ENCODE assay signal across 16 cellular contexts in the genomic region with DNA sequence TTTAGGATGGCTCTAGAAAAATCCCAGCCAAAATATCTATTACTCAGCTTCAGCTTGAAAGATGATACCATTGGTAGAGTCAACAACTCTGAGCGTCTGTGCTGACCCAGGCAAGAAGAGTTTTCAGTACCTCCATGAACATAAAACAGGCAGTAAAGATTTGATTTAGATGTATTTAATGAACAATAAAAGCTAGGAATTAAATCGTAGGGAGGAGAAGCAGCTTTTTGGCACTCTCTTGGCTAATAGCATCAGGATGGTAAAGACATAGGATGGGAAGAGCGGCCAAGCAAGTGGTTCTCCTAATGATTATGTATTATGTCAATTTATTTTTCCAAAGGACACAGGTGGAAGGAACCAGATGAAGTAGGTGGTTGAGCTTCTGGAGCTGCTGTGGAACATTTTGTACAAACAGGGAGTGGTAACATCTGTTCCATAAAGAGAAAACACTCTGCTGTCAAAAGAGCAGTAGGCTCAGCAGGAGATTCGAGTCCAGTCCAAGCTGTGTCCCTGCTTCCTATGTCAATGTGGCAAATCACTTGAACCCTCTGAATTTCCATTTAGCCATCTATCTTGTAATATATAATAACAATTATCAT.
DNase-seq lines count a peak whose midpoint lies in the region; ATAC-seq, FAIRE-seq and TF ChIP-seq lines count a peak whose summit lies in the region.
"Had no signal": no experiment of that assay in that cellular context is flagged by ENCODE, and none has a peak within 500 bp of the region (broad histone marks: within the 10 kb centered on the region; RNA-seq: fewer than 3 reads in every experiment).

No MANE protein-coding gene starts in this region.

- FAIRE-seq in GM19239 (lab: Jason Lieb, UNC): no peak
- FAIRE-seq: HepG2, keratinocyte had no signal

- H3K4me3 ChIP-seq in SK-N-MC: peak overlapping the region; percentile 40; the same call in 1 of the 2 replicates

- no peak overlapping the region for H3K9ac ChIP-seq in SK-N-MC (ENCODE audit: insufficient read length)

- no peaks in the 10 kb centered on the region for H3K9me3 ChIP-seq in SK-N-MC (ENCODE audit: low read depth, low read length)
- H3K9me3 ChIP-seq: Caco-2 had no signal

- no peaks in the 10 kb centered on the region for H3K36me3 ChIP-seq in SK-N-MC (ENCODE audit: insufficient read depth, low read length)

- H3K27ac ChIP-seq in SK-N-MC: peak overlapping the region; percentile 62; the same call in 1 of the 2 replicates

- POLR2A ChIA-PET in HEK293T (lab: Yijun Ruan, JAX): no interaction called here

- CTCF ChIA-PET in HEK293T (lab: Yijun Ruan, JAX): interaction anchor here (1.6 kb wide), 1 partner anchor 49 kb away, joined by 5 read pairs; no protein-coding TSS in a partner anchor

- ATAC-seq in GM19035 (IDR thresholded peaks at IDR 0.05; ENCODE audit: unreplicated experiment): no peak
- ATAC-seq in GM21367 (IDR thresholded peaks at IDR 0.05; ENCODE audit: unreplicated experiment): no peak
- ATAC-seq: HepG2 had no signal

- DNase-seq in AG20443 (ENCODE audit: low spot score) (peak; percentile 54), HEK293T (ENCODE audit: extremely low spot score) (no peak), SK-N-MC (ENCODE audit: low read depth, low spot score) (no peak), iris pigment epithelial cell (ENCODE audit: low read depth) (peak; percentile 80), GM19239 (ENCODE audit: insufficient read length, low spot score) (no peak), NOMO-1 treated with dmso at 0.1 percent for 144 hours (lab: John Stamatoyannopoulos, UW; ENCODE audit: unreplicated experiment) (no peak)
- DNase-seq: activated CD4-positive, CD25-positive, alpha-beta regulatory T cell; activated effector memory CD4-positive, alpha-beta T cell treated with Interleukin-2 at 50 U/mL for 16 hours; Caco-2; Right ventricle myocardium superior; substantia nigra; T-helper 2 cell had no signal

TF ChIP-seq in HEK293T, 16 proteins besides CTCF, POLR2A, EP300 and RAD21:
- TF ChIP-seq, protein P1, sequence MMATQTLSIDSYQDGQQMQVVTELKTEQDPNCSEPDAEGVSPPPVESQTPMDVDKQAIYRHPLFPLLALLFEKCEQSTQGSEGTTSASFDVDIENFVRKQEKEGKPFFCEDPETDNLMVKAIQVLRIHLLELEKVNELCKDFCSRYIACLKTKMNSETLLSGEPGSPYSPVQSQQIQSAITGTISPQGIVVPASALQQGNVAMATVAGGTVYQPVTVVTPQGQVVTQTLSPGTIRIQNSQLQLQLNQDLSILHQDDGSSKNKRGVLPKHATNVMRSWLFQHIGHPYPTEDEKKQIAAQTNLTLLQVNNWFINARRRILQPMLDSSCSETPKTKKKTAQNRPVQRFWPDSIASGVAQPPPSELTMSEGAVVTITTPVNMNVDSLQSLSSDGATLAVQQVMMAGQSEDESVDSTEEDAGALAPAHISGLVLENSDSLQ (IDR thresholded peaks at IDR 0.05): peak; percentile 71
- TF ChIP-seq HDGF (IDR thresholded peaks at IDR 0.05; ENCODE audit: borderline replicate concordance): no peak

Comparison
In these comparisons a context has a peak if more than half of its experiments do, and no peak if none do; other contexts are left out.
1. DNase-seq: peak in AG20443 (single experiment) and iris pigment epithelial cell (single experiment); none in HEK293T (single experiment), SK-N-MC (single experiment), GM19239 (single experiment) and NOMO-1 treated with dmso at 0.1 percent for 144 hours (single experiment).